8 cellular contexts compared by ENCODE assay signal in genomic region chr2:210617732-210618330, GRCh38.
DNase-seq lines count a peak whose midpoint lies in the region; ATAC-seq, FAIRE-seq and TF ChIP-seq lines count a peak whose summit lies in the region.

No MANE protein-coding gene starts in this region.

- H3K27me3 Mint-ChIP-seq in natural killer cell (ENCODE audit: low read depth in 2 of 2): no peaks in the 10 kb centered on the region

- in situ Hi-C loops in HepG2 (cut with HindIII; ENCODE audit: extremely low pct_ligation_motif_present, low pct_unique_long_range_greater_than_20kb): no loop called here

- intact Hi-C loops in ascending aorta (cut with DNase I): loop anchor here (5.0 kb wide), 2 partner anchors 419 to 539 kb away; no protein-coding TSS in a partner anchor
- intact Hi-C loops in HepG2 (cut with micrococcal nuclease; ENCODE audit: unreplicated experiment): loop anchor here (1.0 to 2.0 kb wide), 5 partner anchors 115 to 540 kb away; no protein-coding TSS in a partner anchor
- intact Hi-C loops in natural killer cell (cut with micrococcal nuclease): no loop called here

- H3K4me3 ChIP-seq in ascending aorta (no peak overlapping the region), HepG2 (replicated peaks in 1 of 3; ENCODE audit: insufficient read depth in 1 of 3, low read depth in 2 of 3, low read length in 3 of 3) (no peak overlapping the region)

- H3K9ac ChIP-seq in HepG2 (ENCODE audit: insufficient read depth, low read depth, low read length): no peak overlapping the region

- CTCF ChIA-PET in HepG2 (lab: Yijun Ruan, JAX; ENCODE audit: low intra/inter-chr PET ratio, low total read pairs): interaction anchor here (0.6 to 2.6 kb wide), 3 partner anchors 115 to 540 kb away, joined by 3 to 23 read pairs (median 7); no protein-coding TSS in a partner anchor

- H3K9me3 Mint-ChIP-seq in natural killer cell: peaks cover 3 to 5% of the 10 kb centered on the region in 2 donors

- TF ChIP-seq EP300 in HepG2 (IDR thresholded peaks at IDR 0.05; ENCODE audit: low read depth in 2 of 2, low read length in 2 of 2) (no peak), HepG2 (CRISPR knock-in tag; IDR thresholded peaks at IDR 0.05; ENCODE audit: borderline replicate concordance) (no peak)

- WGBS in HepG2 (ENCODE audit: low lambda C conversion rate): 7% methylated on average over 3 of the region's 3 CpGs

- H3K4me1 ChIP-seq in ascending aorta (no peaks in the 10 kb centered on the region), HepG2 (ENCODE audit: insufficient read depth, low read length) (peaks cover 8% of the 10 kb centered on the region; the same call in 1 of the 2 replicates)

- H3K4me3 Mint-ChIP-seq in natural killer cell: no peak overlapping the region

- no peaks in the 10 kb centered on the region for H3K9me3 ChIP-seq in ascending aorta
- no peaks in the 10 kb centered on the region for H3K9me3 ChIP-seq in HepG2 (ENCODE audit: low read length)

- peak; percentile 72 for ATAC-seq in HG03066 (IDR thresholded peaks at IDR 0.05; ENCODE audit: low read depth, unreplicated experiment)
- ATAC-seq in HepG2: peak; percentile 96
- no peak for ATAC-seq in natural killer cell

- no peak overlapping the region for H3K27ac Mint-ChIP-seq in natural killer cell

- H3K36me3 Mint-ChIP-seq in natural killer cell: no peaks in the 10 kb centered on the region

- POLR2A ChIA-PET in HepG2 (lab: Yijun Ruan, JAX): no interaction called here

- BruUV-seq in HepG2 (replicated peaks; lab: Mats Ljungman, UMichigan): no TSS peak

- H3K4me1 Mint-ChIP-seq in natural killer cell: no peaks in the 10 kb centered on the region

- no peak for TF ChIP-seq POLR2A in HepG2 (IDR thresholded peaks at IDR 0.05; ENCODE audit: insufficient read depth in 1 of 2, low read depth in 2 of 2, low read length in 2 of 2)

- no peak overlapping the region for H3K27ac ChIP-seq in ascending aorta
- H3K27ac ChIP-seq in HepG2 (ENCODE audit: extremely low read length, insufficient read depth, low read length): no peak overlapping the region

- H3K36me3 ChIP-seq in ascending aorta (no peaks in the 10 kb centered on the region), HepG2 (replicated peaks in 1 of 2; ENCODE audit: control insufficient read depth in 1 of 2, insufficient read depth in 2 of 2, low read length in 2 of 2) (no peaks in the 10 kb centered on the region)

- TF ChIP-seq RAD21 in HepG2 (CRISPR knock-in tag; IDR thresholded peaks at IDR 0.05): peak; percentile 70

- no peaks in the 10 kb centered on the region for H4K20me1 ChIP-seq in HepG2 (ENCODE audit: insufficient read depth, low read length)

- H3K27me3 ChIP-seq in ascending aorta: no peaks in the 10 kb centered on the region
- no peaks in the 10 kb centered on the region for H3K27me3 ChIP-seq in HepG2 (ENCODE audit: control insufficient read depth in 1 of 2, insufficient read depth in 2 of 2, low read length in 2 of 2)

- TF ChIP-seq CTCF in ascending aorta (IDR thresholded peaks at IDR 0.05): peak; percentile 5 to 69 (median 38)
- peak; percentile 84 for TF ChIP-seq CTCF in HepG2 (CRISPR knock-in tag; IDR thresholded peaks at IDR 0.05)
- TF ChIP-seq CTCF in natural killer cell (IDR thresholded peaks at IDR 0.05): no peak

- DNase-seq in AG08395 (ENCODE audit: low spot score) (peak; percentile 75), GM18507 (ENCODE audit: extremely low spot score, insufficient read length, low read depth) (peak; percentile 1), NCI-H2081 treated with DMSO at 0.1 percent for 48 hours (lab: John Stamatoyannopoulos, UW) (peak; percentile 69), ascending aorta (ENCODE audit: low spot score in 2 of 2) (no peak), HepG2 (ENCODE audit: low spot score) (peak; percentile 64), natural killer cell (no peak)
- DNase-seq in stimulated activated CD4-positive, alpha-beta T cell treated with anti-CD3 and anti-CD28 coated beads, Interleukin-4, amount 100 ng/mL, for 4 hours: no peak

- FAIRE-seq in GM18507 (lab: Jason Lieb, UNC) (peak; percentile 75), HepG2 (lab: Jason Lieb, UNC) (no peak)

- no peak overlapping the region for H2AFZ ChIP-seq in HepG2 (ENCODE audit: low read length)

- no peaks in the 10 kb centered on the region for H3K79me2 ChIP-seq in HepG2 (ENCODE audit: insufficient read depth, low read length)

- no peak overlapping the region for H3K4me2 ChIP-seq in HepG2 (ENCODE audit: low read depth, low read length)

TF ChIP-seq in HepG2, 621 proteins besides CTCF, POLR2A, EP300 and RAD21:
- TF ChIP-seq NR2C2 (CRISPR knock-in tag; IDR thresholded peaks at IDR 0.05; ENCODE audit: borderline replicate concordance) (no peak), MAFK (conservative IDR thresholded peaks at IDR 0.05 in 1 of 2, IDR thresholded peaks at IDR 0.05 in 1 of 2; ENCODE audit: low read length in 2 of 2) (peak in 1 of 2 experiments; percentile 18; a peak in 1 of 4 replicates), SOX5 (CRISPR knock-in tag; IDR thresholded peaks at IDR 0.05; ENCODE audit: borderline replicate concordance) (0 out of 2 replicates have a peak, but pooled peaks have one; percentile 13), SMC3 (IDR thresholded peaks at IDR 0.05; ENCODE audit: low read length) (peak; percentile 85), ERF (CRISPR knock-in tag; IDR thresholded peaks at IDR 0.05) (0 out of 2 replicates have a peak, but pooled peaks have one; percentile 20), SRSF1 (optimal IDR thresholded peaks at IDR 0.05; ENCODE audit: low read depth, low read length) (no peak), MIXL1 (CRISPR knock-in tag; IDR thresholded peaks at IDR 0.05) (0 out of 2 replicates have a peak, but pooled peaks have one; percentile 32), ZNF205 (CRISPR knock-in tag; IDR thresholded peaks at IDR 0.05) (no peak), ZSCAN12 (CRISPR knock-in tag; IDR thresholded peaks at IDR 0.05) (0 out of 2 replicates have a peak, but pooled peaks have one; percentile 27), STAG1 (CRISPR knock-in tag; IDR thresholded peaks at IDR 0.05) (peak; percentile 91), ZNF329 (CRISPR knock-in tag; IDR thresholded peaks at IDR 0.05; ENCODE audit: low read depth) (no peak), CREB1 (IDR thresholded peaks at IDR 0.05) (no peak), CREB1 (CRISPR knock-in tag; IDR thresholded peaks at IDR 0.05) (peak; percentile 28; the same call in 1 of the 2 replicates), ZNF24 (IDR thresholded peaks at IDR 0.05) (peak; percentile 41; the same call in 1 of the 2 replicates), ZNF138 (CRISPR knock-in tag; IDR thresholded peaks at IDR 0.05; ENCODE audit: low read depth) (no peak), KLF6 (CRISPR knock-in tag; IDR thresholded peaks at IDR 0.05) (0 out of 2 replicates have a peak, but pooled peaks have one; percentile 24), ZNF549 (CRISPR knock-in tag; IDR thresholded peaks at IDR 0.05) (0 out of 2 replicates have a peak, but pooled peaks have one; percentile 23)
- TF ChIP-seq, protein P1, sequence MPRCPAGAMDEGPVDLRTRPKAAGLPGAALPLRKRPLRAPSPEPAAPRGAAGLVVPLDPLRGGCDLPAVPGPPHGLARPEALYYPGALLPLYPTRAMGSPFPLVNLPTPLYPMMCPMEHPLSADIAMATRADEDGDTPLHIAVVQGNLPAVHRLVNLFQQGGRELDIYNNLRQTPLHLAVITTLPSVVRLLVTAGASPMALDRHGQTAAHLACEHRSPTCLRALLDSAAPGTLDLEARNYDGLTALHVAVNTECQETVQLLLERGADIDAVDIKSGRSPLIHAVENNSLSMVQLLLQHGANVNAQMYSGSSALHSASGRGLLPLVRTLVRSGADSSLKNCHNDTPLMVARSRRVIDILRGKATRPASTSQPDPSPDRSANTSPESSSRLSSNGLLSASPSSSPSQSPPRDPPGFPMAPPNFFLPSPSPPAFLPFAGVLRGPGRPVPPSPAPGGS (CRISPR knock-in tag; IDR thresholded peaks at IDR 0.05): no peak
- TF ChIP-seq, protein P2, sequence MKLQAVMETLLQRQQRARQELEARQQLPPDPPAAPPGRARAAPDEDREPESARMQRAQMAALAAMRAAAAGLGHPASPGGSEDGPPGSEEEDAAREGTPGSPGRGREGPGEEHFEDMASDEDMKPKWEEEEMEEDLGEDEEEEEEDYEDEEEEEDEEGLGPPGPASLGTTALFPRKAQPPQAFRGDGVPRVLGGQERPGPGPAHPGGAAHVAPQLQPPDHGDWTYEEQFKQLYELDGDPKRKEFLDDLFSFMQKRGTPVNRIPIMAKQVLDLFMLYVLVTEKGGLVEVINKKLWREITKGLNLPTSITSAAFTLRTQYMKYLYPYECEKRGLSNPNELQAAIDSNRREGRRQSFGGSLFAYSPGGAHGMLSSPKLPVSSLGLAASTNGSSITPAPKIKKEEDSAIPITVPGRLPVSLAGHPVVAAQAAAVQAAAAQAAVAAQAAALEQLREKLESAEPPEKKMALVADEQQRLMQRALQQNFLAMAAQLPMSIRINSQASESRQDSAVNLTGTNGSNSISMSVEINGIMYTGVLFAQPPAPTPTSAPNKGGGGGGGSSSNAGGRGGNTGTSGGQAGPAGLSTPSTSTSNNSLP (IDR thresholded peaks at IDR 0.05; ENCODE audit: low read depth, low read length): peak; percentile 97
- TF ChIP-seq, protein P3, sequence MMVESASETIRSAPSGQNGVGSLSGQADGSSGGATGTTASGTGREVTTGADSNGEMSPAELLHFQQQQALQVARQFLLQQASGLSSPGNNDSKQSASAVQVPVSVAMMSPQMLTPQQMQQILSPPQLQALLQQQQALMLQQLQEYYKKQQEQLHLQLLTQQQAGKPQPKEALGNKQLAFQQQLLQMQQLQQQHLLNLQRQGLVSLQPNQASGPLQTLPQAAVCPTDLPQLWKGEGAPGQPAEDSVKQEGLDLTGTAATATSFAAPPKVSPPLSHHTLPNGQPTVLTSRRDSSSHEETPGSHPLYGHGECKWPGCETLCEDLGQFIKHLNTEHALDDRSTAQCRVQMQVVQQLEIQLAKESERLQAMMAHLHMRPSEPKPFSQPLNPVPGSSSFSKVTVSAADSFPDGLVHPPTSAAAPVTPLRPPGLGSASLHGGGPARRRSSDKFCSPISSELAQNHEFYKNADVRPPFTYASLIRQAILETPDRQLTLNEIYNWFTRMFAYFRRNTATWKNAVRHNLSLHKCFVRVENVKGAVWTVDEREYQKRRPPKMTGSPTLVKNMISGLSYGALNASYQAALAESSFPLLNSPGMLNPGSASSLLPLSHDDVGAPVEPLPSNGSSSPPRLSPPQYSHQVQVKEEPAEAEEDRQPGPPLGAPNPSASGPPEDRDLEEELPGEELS (CRISPR knock-in tag; IDR thresholded peaks at IDR 0.05): no peak

Comparison
In these comparisons a context has a peak if more than half of its experiments do, and no peak if none do; other contexts are left out.
1. DNase-seq: peak in AG08395 (single experiment), GM18507 (single experiment), NCI-H2081 treated with DMSO at 0.1 percent for 48 hours (single experiment) and HepG2 (single experiment); none in ascending aorta (0 of 2), stimulated activated CD4-positive, alpha-beta T cell treated with anti-CD3 and anti-CD28 coated beads, Interleukin-4, amount 100 ng/mL, for 4 hours (0 of 2) and natural killer cell (single experiment).
2. ATAC-seq: peak in HG03066 (single experiment) and HepG2 (single experiment); none in natural killer cell (0 of 3).